9 cellular contexts compared by ENCODE assay signal in genomic region chr18:78949216-78949615, GRCh38. TPM values are rescaled to one million over a fixed set of nuclear protein-coding genes. Genes with fewer than 3 reads are reported as not detected.
"Had no signal": no experiment of that assay in that cellular context is flagged by ENCODE, and none has a peak within 500 bp of the region (broad histone marks: within the 10 kb centered on the region; RNA-seq: fewer than 3 reads in every experiment).

No MANE protein-coding gene starts in this region.

- H3K36me3 ChIP-seq: HAP-1 had no signal

- H3K4me1 ChIP-seq: HAP-1 had no signal

- H3K27me3 Mint-ChIP-seq: IgD-negative memory B cell had no signal

- H3K27ac Mint-ChIP-seq: GM23338, HFFc6, IgD-negative memory B cell had no signal

- ATAC-seq: GM23338, HCT116, HepG2 had no signal

- H3K4me3 Mint-ChIP-seq: GM23338, HFFc6, IgD-negative memory B cell had no signal

- DNase-seq: H7, HFFc6 had no signal

- H3K36me3 Mint-ChIP-seq: IgD-negative memory B cell had no signal

- H3K4me3 ChIP-seq: GM23338, HAP-1 had no signal

- FAIRE-seq: HepG2 had no signal

- H3K9me3 ChIP-seq: HAP-1 had no signal

- H3K4me1 Mint-ChIP-seq: IgD-negative memory B cell had no signal

- H3K4me2 ChIP-seq: GM23338 had no signal

- H3K27ac ChIP-seq: HL-60 had no signal

RNA-seq across cellular contexts. Expression of gene SALL3, which starts 30.4 kb away (rescaled TPM):
- total RNA-seq: HepG2, HFFc6, HT1080 had no signal
- polyA plus RNA-seq: HepG2, IgD-negative memory B cell had no signal
